Comparison of ENCODE assay signal across 1 cellular context in the genomic region with DNA sequence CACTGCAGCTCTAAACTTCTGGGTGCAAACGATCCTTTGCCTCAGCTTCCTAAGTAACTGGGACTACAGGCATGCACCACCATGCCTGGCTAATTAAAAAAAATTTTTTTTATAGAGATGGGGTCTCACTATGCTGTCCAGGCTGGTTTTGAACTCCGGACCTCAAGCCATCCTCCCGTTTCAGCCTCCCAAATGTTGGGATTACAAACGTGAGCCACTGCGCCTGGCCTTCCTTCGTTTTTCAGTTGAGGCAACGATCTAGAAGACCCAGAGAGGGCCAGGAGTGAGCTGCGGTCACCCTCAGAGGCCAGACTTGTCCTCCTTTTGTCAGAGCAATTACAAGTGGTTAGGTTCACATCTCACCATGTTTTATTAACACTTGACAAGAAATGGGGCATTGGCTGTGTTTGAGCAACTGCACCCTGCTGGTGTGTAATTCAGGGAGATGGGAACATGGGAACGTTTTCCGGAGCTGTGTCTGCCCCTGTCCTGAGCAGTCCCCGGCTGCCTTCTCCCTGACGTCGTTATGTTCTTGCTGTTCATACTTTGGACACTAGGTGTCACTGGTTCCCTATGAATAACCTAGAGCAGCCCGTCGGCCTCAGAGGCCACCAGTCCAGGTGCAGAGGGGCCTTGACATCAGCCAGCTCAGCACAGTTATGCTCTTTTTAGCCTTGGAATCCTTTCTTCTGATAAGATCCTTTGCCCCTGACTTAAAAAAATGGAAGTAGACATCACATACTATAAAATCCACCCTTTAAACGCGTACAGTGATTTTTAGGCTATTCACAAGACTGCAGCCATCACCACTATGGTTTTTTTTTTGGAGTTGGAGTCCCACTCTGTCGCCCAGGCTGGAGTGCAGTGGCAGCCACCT.
TF ChIP-seq lines count a peak whose summit lies in the region.

No MANE protein-coding gene starts in this region.

TF ChIP-seq in HCT116, 20 proteins besides CTCF, POLR2A, EP300 and RAD21 (continued from another document):
- TF ChIP-seq FOSL1 (IDR thresholded peaks at IDR 0.05; ENCODE audit: low read depth) (no peak), SRF (IDR thresholded peaks at IDR 0.05; ENCODE audit: low read depth) (no peak), SP1 (IDR thresholded peaks at IDR 0.05; ENCODE audit: low read depth) (no peak), POLR2AphosphoS5 (IDR thresholded peaks at IDR 0.05; ENCODE audit: low read depth, low read length) (no peak)
